16 cellular contexts compared by ENCODE assay signal in the genomic region with DNA sequence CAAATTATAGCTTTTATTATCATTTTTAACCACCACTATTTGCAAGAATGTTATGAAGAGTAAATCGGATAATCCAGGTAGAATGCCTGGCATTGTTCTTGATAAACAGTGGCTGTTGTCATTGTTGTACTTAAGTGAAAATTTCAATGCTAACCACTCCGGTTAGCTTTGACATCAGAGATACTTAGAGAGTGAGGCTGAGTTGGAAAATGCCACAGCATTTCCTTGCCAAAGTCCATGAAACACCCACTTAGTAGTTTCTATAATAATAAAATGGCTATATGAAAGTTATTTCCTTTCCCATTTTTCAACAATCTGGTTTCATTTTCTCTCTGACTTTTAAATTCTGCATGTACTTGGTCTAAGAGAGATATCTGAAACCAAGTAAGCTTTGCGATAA.
DNase-seq lines count a peak whose midpoint lies in the region; TF ChIP-seq lines count a peak whose summit lies in the region.
"Had no signal": no experiment of that assay in that cellular context is flagged by ENCODE, and none has a peak within 500 bp of the region (broad histone marks: within the 10 kb centered on the region; RNA-seq: fewer than 3 reads in every experiment).

No MANE protein-coding gene starts in this region.

- TF ChIP-seq CTCF in 22Rv1 (IDR thresholded peaks at IDR 0.05) (no peak), VCaP (conservative IDR thresholded peaks at IDR 0.05) (no peak), foreskin fibroblast (IDR thresholded peaks at IDR 0.05; ENCODE audit: low read depth, low read length) (no peak)

- H3K27ac ChIP-seq in 22Rv1: peak overlapping the region; percentile 100
- peak overlapping the region; percentile 99 for H3K27ac ChIP-seq in VCaP
- H3K27ac ChIP-seq: BLaER1 treated with 17β-estradiol and CSF1 and Interleukin-3, amounts not matched to agents 10 nM and 100 nM had no signal

- DNase-seq in foreskin fibroblast (peak; percentile 4 to 24), superior temporal gyrus (ENCODE audit: extremely low spot score) (peak; percentile 41), COLO668 (lab: John Stamatoyannopoulos, UW; ENCODE audit: unreplicated experiment) (no peak), DMS79 (lab: John Stamatoyannopoulos, UW) (no peak), kidney tubule cell (ENCODE audit: low spot score) (no peak)
- DNase-seq: ACHN; CD4-positive, alpha-beta T cell; DMS153; DND-41; GDM1; GOT3; H9; IMR-90 had no signal

- no peak overlapping the region for H3K4me3 ChIP-seq in foreskin fibroblast (ENCODE audit: low read depth in 1 of 2, low read length in 2 of 2)
- H3K4me3 ChIP-seq: BLaER1 treated with 17β-estradiol and CSF1 and Interleukin-3, amounts not matched to agents 10 nM and 100 nM had no signal

Comparison
In these comparisons a context has a peak if more than half of its experiments do, and no peak if none do; other contexts are left out.
1. DNase-seq: peak in foreskin fibroblast (2 of 2) and superior temporal gyrus (single experiment); none in COLO668 (single experiment), DMS79 (single experiment) and kidney tubule cell (single experiment).